ENCODE assay signal across 8 cellular contexts in genomic region chrX:11792461-11793421, GRCh38.
DNase-seq lines count a peak whose midpoint lies in the region; ATAC-seq and TF ChIP-seq lines count a peak whose summit lies in the region.

No MANE protein-coding gene starts in this region.

- peak overlapping the region; percentile 49; the same call in 1 of the 2 replicates for H2AFZ ChIP-seq in KMS-11 (ENCODE audit: low read depth)

- no peaks in the 10 kb centered on the region for H4K20me1 ChIP-seq in KMS-11 (ENCODE audit: insufficient read depth)

- no peak for TF ChIP-seq CTCF in KMS-11 (conservative IDR thresholded peaks at IDR 0.05; ENCODE audit: low read depth, low read length)

- H3K27me3 ChIP-seq in KMS-11 (ENCODE audit: insufficient read depth, low read depth) = no peaks in the 10 kb centered on the region

- H3K27ac ChIP-seq in KMS-11 = peak overlapping the region; percentile 98

- ATAC-seq in GM21423 (IDR thresholded peaks at IDR 0.05; ENCODE audit: unreplicated experiment) = peak; percentile 88

- H3K79me2 ChIP-seq in KMS-11 (ENCODE audit: insufficient read depth, low read depth) = no peaks in the 10 kb centered on the region

- H3K4me1 ChIP-seq in KMS-11 (ENCODE audit: low read depth, poor library complexity, severe bottlenecking) = peaks cover 62% of the 10 kb centered on the region

- no peak overlapping the region for H3K4me3 ChIP-seq in KMS-11 (IDR thresholded peaks at IDR 0.05; ENCODE audit: insufficient read depth, low read depth, low read length)

- peak; percentile 9 for DNase-seq in GF-D8 (lab: John Stamatoyannopoulos, UW)
- peak; percentile 75 to 78 for DNase-seq in activated T-cell treated with anti-CD3 and anti-CD28 coated beads, Interleukin-2, amount 50 U/mL, for 48 hours
- peak; percentile 46 to 77 for DNase-seq in stimulated activated CD4-positive, alpha-beta T cell treated with anti-CD3 and anti-CD28 coated beads, Interleukin-4, amount 100 ng/mL, for 4 hours
- DNase-seq in UCSD-AML1 (lab: John Stamatoyannopoulos, UW; ENCODE audit: unreplicated experiment) = no peak
- DNase-seq in SW 1271 (lab: John Stamatoyannopoulos, UW) = no peak
- DNase-seq in NCI-H226 = no peak

- peak overlapping the region; percentile 65 for H3K9ac ChIP-seq in KMS-11

- H3K36me3 ChIP-seq in KMS-11 (ENCODE audit: insufficient read depth) = no peaks in the 10 kb centered on the region

- H3K4me2 ChIP-seq in KMS-11 = peak overlapping the region; percentile 99

Comparison
In these comparisons a context has a peak if more than half of its experiments do, and no peak if none do; other contexts are left out.
1. DNase-seq: peak in GF-D8 (single experiment), activated T-cell treated with anti-CD3 and anti-CD28 coated beads, Interleukin-2, amount 50 U/mL, for 48 hours (2 of 2) and stimulated activated CD4-positive, alpha-beta T cell treated with anti-CD3 and anti-CD28 coated beads, Interleukin-4, amount 100 ng/mL, for 4 hours (2 of 2); none in UCSD-AML1 (single experiment), SW 1271 (0 of 2) and NCI-H226 (single experiment).